In genomic region chr1:201396859-201397464, GRCh38 we compare ENCODE assay signal across 1 cellular context.
TF ChIP-seq lines count a peak whose summit lies in the region.

No MANE protein-coding gene starts in this region.

TF ChIP-seq in A549, 52 proteins besides CTCF, POLR2A, EP300 and RAD21 (continued from another document):
- TF ChIP-seq, protein P1, sequence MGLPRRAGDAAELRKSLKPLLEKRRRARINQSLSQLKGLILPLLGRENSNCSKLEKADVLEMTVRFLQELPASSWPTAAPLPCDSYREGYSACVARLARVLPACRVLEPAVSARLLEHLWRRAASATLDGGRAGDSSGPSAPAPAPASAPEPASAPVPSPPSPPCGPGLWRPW (IDR thresholded peaks at IDR 0.05): no peak
- TF ChIP-seq GATA3 (IDR thresholded peaks at IDR 0.05; ENCODE audit: borderline replicate concordance) (peak; percentile 62), HDAC2 (IDR thresholded peaks at IDR 0.05) (no peak), CHD2 (IDR thresholded peaks at IDR 0.05; ENCODE audit: low read length, partially characterized antibody) (no peak), TFCP2L1 (CRISPR knock-in tag; IDR thresholded peaks at IDR 0.05) (no peak), RCOR1 (IDR thresholded peaks at IDR 0.05; ENCODE audit: low read depth, low read length) (no peak), EHMT2 (IDR thresholded peaks at IDR 0.05; ENCODE audit: low read depth) (no peak), HEYL (CRISPR knock-in tag; IDR thresholded peaks at IDR 0.05) (no peak), PHF8 (IDR thresholded peaks at IDR 0.05; ENCODE audit: borderline replicate concordance, low read depth) (no peak), EHF (CRISPR knock-in tag; IDR thresholded peaks at IDR 0.05) (no peak), NPAS2 (CRISPR knock-in tag; IDR thresholded peaks at IDR 0.05; ENCODE audit: borderline replicate concordance) (no peak), BHLHE40 (IDR thresholded peaks at IDR 0.05; ENCODE audit: low read depth, low read length) (no peak), ZFP36 (IDR thresholded peaks at IDR 0.05; ENCODE audit: borderline replicate concordance, partially characterized antibody) (no peak), NFE2L2 (conservative IDR thresholded peaks at IDR 0.05; ENCODE audit: low read length) (0 out of 2 replicates have a peak, but pooled peaks have one; percentile 9), CBX2 (IDR thresholded peaks at IDR 0.05; ENCODE audit: borderline replicate concordance, low read depth) (no peak), ESRRA (IDR thresholded peaks at IDR 0.05; ENCODE audit: borderline replicate concordance, low read length) (no peak), FOSL2 (IDR thresholded peaks at IDR 0.05) (peak; percentile 56; the same call in 1 of the 2 replicates), FOSL2 (CRISPR knock-in tag; IDR thresholded peaks at IDR 0.05) (peak; percentile 92), ZC3H11A (IDR thresholded peaks at IDR 0.05) (no peak), HOXB5 (CRISPR knock-in tag; IDR thresholded peaks at IDR 0.05) (peak; percentile 15; the same call in 1 of the 2 replicates), CEBPB (IDR thresholded peaks at IDR 0.05) (no peak), JUNB (IDR thresholded peaks at IDR 0.05) (peak; percentile 48; the same call in 1 of the 2 replicates), POLR2AphosphoS2 (conservative IDR thresholded peaks at IDR 0.05; ENCODE audit: low read length) (no peak), MYC (IDR thresholded peaks at IDR 0.05; ENCODE audit: borderline replicate concordance, low read length) (no peak), HOXB13 (CRISPR knock-in tag; IDR thresholded peaks at IDR 0.05; ENCODE audit: low read depth) (0 out of 2 replicates have a peak, but pooled peaks have one; percentile 32), KDM5A (IDR thresholded peaks at IDR 0.05) (no peak), NR3C1 (IDR thresholded peaks at IDR 0.05) (no peak), FOXS1 (CRISPR knock-in tag; IDR thresholded peaks at IDR 0.05) (no peak), FOSB (CRISPR knock-in tag; IDR thresholded peaks at IDR 0.05) (no peak), BCL3 (IDR thresholded peaks at IDR 0.05) (0 out of 3 replicates have a peak, but pooled peaks have one; percentile 8), KDM1A (IDR thresholded peaks at IDR 0.05; ENCODE audit: low read depth) (no peak), SREBF2 (IDR thresholded peaks at IDR 0.05) (no peak), JUN (IDR thresholded peaks at IDR 0.05) (peak in 1 of 2 experiments; percentile 78; a peak in 3 of 5 replicates), TP53 (CRISPR knock-in tag; IDR thresholded peaks at IDR 0.05) (no peak), MAZ (IDR thresholded peaks at IDR 0.05; ENCODE audit: borderline replicate concordance, low read depth, low read length) (no peak), CHD4 (IDR thresholded peaks at IDR 0.05; ENCODE audit: borderline replicate concordance) (no peak), ZSCAN20 (CRISPR knock-in tag; IDR thresholded peaks at IDR 0.05) (no peak), MAX (IDR thresholded peaks at IDR 0.05) (peak; percentile 67), RFX5 (IDR thresholded peaks at IDR 0.05) (no peak), SMC3 (IDR thresholded peaks at IDR 0.05) (no peak), ZNF302 (CRISPR knock-in tag; IDR thresholded peaks at IDR 0.05) (no peak), HOXA7 (CRISPR knock-in tag; IDR thresholded peaks at IDR 0.05) (no peak)
- TF ChIP-seq, protein P2, sequence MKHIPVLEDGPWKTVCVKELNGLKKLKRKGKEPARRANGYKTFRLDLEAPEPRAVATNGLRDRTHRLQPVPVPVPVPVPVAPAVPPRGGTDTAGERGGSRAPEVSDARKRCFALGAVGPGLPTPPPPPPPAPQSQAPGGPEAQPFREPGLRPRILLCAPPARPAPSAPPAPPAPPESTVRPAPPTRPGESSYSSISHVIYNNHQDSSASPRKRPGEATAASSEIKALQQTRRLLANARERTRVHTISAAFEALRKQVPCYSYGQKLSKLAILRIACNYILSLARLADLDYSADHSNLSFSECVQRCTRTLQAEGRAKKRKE (CRISPR knock-in tag; IDR thresholded peaks at IDR 0.05; ENCODE audit: low read depth): peak; percentile 48
- TF ChIP-seq, protein P3, sequence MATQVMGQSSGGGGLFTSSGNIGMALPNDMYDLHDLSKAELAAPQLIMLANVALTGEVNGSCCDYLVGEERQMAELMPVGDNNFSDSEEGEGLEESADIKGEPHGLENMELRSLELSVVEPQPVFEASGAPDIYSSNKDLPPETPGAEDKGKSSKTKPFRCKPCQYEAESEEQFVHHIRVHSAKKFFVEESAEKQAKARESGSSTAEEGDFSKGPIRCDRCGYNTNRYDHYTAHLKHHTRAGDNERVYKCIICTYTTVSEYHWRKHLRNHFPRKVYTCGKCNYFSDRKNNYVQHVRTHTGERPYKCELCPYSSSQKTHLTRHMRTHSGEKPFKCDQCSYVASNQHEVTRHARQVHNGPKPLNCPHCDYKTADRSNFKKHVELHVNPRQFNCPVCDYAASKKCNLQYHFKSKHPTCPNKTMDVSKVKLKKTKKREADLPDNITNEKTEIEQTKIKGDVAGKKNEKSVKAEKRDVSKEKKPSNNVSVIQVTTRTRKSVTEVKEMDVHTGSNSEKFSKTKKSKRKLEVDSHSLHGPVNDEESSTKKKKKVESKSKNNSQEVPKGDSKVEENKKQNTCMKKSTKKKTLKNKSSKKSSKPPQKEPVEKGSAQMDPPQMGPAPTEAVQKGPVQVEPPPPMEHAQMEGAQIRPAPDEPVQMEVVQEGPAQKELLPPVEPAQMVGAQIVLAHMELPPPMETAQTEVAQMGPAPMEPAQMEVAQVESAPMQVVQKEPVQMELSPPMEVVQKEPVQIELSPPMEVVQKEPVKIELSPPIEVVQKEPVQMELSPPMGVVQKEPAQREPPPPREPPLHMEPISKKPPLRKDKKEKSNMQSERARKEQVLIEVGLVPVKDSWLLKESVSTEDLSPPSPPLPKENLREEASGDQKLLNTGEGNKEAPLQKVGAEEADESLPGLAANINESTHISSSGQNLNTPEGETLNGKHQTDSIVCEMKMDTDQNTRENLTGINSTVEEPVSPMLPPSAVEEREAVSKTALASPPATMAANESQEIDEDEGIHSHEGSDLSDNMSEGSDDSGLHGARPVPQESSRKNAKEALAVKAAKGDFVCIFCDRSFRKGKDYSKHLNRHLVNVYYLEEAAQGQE (IDR thresholded peaks at IDR 0.05): no peak
- TF ChIP-seq, protein P4, sequence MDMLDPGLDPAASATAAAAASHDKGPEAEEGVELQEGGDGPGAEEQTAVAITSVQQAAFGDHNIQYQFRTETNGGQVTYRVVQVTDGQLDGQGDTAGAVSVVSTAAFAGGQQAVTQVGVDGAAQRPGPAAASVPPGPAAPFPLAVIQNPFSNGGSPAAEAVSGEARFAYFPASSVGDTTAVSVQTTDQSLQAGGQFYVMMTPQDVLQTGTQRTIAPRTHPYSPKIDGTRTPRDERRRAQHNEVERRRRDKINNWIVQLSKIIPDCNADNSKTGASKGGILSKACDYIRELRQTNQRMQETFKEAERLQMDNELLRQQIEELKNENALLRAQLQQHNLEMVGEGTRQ (IDR thresholded peaks at IDR 0.05): no peak
- TF ChIP-seq, protein P5, sequence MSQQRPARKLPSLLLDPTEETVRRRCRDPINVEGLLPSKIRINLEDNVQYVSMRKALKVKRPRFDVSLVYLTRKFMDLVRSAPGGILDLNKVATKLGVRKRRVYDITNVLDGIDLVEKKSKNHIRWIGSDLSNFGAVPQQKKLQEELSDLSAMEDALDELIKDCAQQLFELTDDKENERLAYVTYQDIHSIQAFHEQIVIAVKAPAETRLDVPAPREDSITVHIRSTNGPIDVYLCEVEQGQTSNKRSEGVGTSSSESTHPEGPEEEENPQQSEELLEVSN (IDR thresholded peaks at IDR 0.05; ENCODE audit: borderline replicate concordance, low read depth): peak; percentile 31; the same call in 1 of the 2 replicates
- TF ChIP-seq, protein P6, sequence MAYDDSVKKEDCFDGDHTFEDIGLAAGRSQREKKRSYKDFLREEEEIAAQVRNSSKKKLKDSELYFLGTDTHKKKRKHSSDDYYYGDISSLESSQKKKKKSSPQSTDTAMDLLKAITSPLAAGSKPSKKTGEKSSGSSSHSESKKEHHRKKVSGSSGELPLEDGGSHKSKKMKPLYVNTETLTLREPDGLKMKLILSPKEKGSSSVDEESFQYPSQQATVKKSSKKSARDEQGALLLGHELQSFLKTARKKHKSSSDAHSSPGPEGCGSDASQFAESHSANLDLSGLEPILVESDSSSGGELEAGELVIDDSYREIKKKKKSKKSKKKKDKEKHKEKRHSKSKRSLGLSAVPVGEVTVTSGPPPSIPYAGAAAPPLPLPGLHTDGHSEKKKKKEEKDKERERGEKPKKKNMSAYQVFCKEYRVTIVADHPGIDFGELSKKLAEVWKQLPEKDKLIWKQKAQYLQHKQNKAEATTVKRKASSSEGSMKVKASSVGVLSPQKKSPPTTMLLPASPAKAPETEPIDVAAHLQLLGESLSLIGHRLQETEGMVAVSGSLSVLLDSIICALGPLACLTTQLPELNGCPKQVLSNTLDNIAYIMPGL (CRISPR knock-in tag; IDR thresholded peaks at IDR 0.05; ENCODE audit: borderline replicate concordance): no peak
- TF ChIP-seq, protein P7, sequence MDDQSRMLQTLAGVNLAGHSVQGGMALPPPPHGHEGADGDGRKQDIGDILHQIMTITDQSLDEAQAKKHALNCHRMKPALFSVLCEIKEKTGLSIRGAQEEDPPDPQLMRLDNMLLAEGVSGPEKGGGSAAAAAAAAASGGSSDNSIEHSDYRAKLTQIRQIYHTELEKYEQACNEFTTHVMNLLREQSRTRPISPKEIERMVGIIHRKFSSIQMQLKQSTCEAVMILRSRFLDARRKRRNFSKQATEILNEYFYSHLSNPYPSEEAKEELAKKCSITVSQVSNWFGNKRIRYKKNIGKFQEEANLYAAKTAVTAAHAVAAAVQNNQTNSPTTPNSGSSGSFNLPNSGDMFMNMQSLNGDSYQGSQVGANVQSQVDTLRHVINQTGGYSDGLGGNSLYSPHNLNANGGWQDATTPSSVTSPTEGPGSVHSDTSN (IDR thresholded peaks at IDR 0.05): no peak
